ENCODE assay signal across 8 cellular contexts in the genomic region with DNA sequence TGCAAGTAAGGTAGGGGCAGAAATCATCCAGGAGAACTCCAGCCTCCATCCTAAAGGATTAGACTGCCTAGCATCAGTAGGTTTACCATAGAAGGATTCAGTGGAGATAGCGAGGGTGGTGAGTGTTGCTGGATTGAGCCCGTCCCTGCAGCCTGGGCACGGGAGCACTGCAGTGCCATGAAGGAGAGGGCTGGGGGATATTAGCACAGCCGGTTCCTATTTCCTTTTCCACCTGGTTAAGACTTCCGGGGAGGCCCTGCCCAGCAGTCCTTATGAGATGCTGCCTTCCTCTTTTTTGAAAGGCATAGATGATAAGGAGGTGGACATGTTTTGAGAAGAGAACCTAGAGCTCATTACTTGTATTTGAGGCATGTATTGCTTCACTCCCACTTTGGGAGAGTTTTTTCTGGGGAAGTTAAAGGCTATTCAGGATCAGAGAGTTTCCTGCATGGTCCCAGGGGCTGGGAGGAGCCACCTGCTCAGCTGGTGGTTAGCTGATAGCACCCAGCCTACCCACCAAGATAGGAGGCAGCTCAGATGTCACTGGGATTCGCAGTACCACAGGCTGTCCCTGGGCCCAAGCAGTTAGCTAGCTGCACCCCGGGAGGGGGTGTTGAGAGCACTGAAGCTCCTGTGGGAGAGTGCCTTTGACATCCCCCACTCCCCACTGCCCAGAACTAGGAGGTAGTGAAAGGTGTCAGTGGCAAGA. TPM values are rescaled to one million over a fixed set of nuclear protein-coding genes. Genes with fewer than 3 reads are reported as not detected.
A peak's percentile ranks its signal among the peaks of the same experiment; 100 is the strongest.
DNase-seq lines count a peak whose midpoint lies in the region; ATAC-seq, FAIRE-seq and TF ChIP-seq lines count a peak whose summit lies in the region.

No MANE protein-coding gene starts in this region.

- peak overlapping the region; percentile 70 for H3K4me2 ChIP-seq in astrocyte (ENCODE audit: low read length)

- H3K4me1 ChIP-seq in astrocyte (ENCODE audit: insufficient read depth, low read length) (peaks cover 86% of the 10 kb centered on the region), lung (ENCODE audit: control insufficient read depth in 2 of 2, insufficient read depth in 2 of 2, low read length in 2 of 2) (peaks cover 56 to 65% of the 10 kb centered on the region in 2 donors), upper lobe of right lung (peaks cover 100% of the 10 kb centered on the region)

- H3K27me3 ChIP-seq in astrocyte (ENCODE audit: insufficient read depth, low read length) = no peaks in the 10 kb centered on the region
- no peaks in the 10 kb centered on the region for H3K27me3 ChIP-seq in lung (ENCODE audit: control insufficient read depth, insufficient read depth)
- H3K27me3 ChIP-seq in upper lobe of right lung = no peaks in the 10 kb centered on the region

- H3K4me1 Mint-ChIP-seq in activated T-cell treated with anti-CD3 and anti-CD28 coated beads, Interleukin-2, amount 50 U/mL, for 4 hours (ENCODE audit: low read depth) = peaks cover 82% of the 10 kb centered on the region
- peaks cover 83% of the 10 kb centered on the region for H3K4me1 Mint-ChIP-seq in activated T-cell treated with anti-CD3 and anti-CD28 coated beads, Interleukin-2, amount 50 U/mL, for 24 hours (ENCODE audit: low read depth)
- peaks cover 90% of the 10 kb centered on the region for H3K4me1 Mint-ChIP-seq in astrocyte (ENCODE audit: low read depth, unreplicated experiment)

- no peak for FAIRE-seq in astrocyte (lab: Jason Lieb, UNC)

- peak overlapping the region; percentile 19 for H3K4me3 Mint-ChIP-seq in activated T-cell treated with anti-CD3 and anti-CD28 coated beads, Interleukin-2, amount 50 U/mL, for 4 hours
- no peak overlapping the region for H3K4me3 Mint-ChIP-seq in activated T-cell treated with anti-CD3 and anti-CD28 coated beads, Interleukin-2, amount 50 U/mL, for 24 hours
- H3K4me3 Mint-ChIP-seq in astrocyte (ENCODE audit: unreplicated experiment) = peak overlapping the region; percentile 34

- peaks cover 6% of the 10 kb centered on the region for H3K36me3 Mint-ChIP-seq in activated T-cell treated with anti-CD3 and anti-CD28 coated beads, Interleukin-2, amount 50 U/mL, for 4 hours (ENCODE audit: insufficient read depth)
- peaks cover 55% of the 10 kb centered on the region for H3K36me3 Mint-ChIP-seq in activated T-cell treated with anti-CD3 and anti-CD28 coated beads, Interleukin-2, amount 50 U/mL, for 24 hours (ENCODE audit: low read depth)
- H3K36me3 Mint-ChIP-seq in astrocyte (ENCODE audit: low read depth, unreplicated experiment) = peaks cover 12% of the 10 kb centered on the region

- H3K27ac Mint-ChIP-seq in activated T-cell treated with anti-CD3 and anti-CD28 coated beads, Interleukin-2, amount 50 U/mL, for 24 hours = no peak overlapping the region
- peak overlapping the region; percentile 99 for H3K27ac Mint-ChIP-seq in astrocyte (ENCODE audit: unreplicated experiment)

- no peak for DNase-seq in activated T-cell treated with anti-CD3 and anti-CD28 coated beads, Interleukin-2, amount 50 U/mL, for 4 hours
- no peak for DNase-seq in activated T-cell treated with anti-CD3 and anti-CD28 coated beads, Interleukin-2, amount 50 U/mL, for 24 hours
- no peak for DNase-seq in astrocyte (ENCODE audit: low read depth)
- DNase-seq in lung (ENCODE audit: low spot score) = no peak
- no peak for DNase-seq in upper lobe of right lung
- no peak for DNase-seq in activated CD4-positive, alpha-beta T cell treated with anti-CD3 and anti-CD28 coated beads for 4 hours
- no peak for DNase-seq in RPMI8226

- WGBS in lung, 2 donors = 28% methylated on average over 7 of the region's 7 CpGs

- H3K9me3 Mint-ChIP-seq in activated T-cell treated with anti-CD3 and anti-CD28 coated beads, Interleukin-2, amount 50 U/mL, for 4 hours = no peaks in the 10 kb centered on the region
- no peaks in the 10 kb centered on the region for H3K9me3 Mint-ChIP-seq in activated T-cell treated with anti-CD3 and anti-CD28 coated beads, Interleukin-2, amount 50 U/mL, for 24 hours
- no peaks in the 10 kb centered on the region for H3K9me3 Mint-ChIP-seq in astrocyte (ENCODE audit: unreplicated experiment)

- peak overlapping the region; percentile 86 for H3K27ac ChIP-seq in astrocyte (ENCODE audit: low read depth, low read length)
- peak overlapping the region; percentile 94 to 95 for H3K27ac ChIP-seq in lung (ENCODE audit: low read depth in 1 of 2, low read length in 1 of 2)
- H3K27ac ChIP-seq in upper lobe of right lung = peak overlapping the region; percentile 90

- TF ChIP-seq CTCF in astrocyte (IDR thresholded peaks at IDR 0.05; ENCODE audit: insufficient read depth, low read depth, low read length) (no peak), lung (IDR thresholded peaks at IDR 0.05; ENCODE audit: control extremely low read depth, extremely low read depth) (no peak), upper lobe of right lung (IDR thresholded peaks at IDR 0.05) (no peak)

- intact Hi-C loops in upper lobe of right lung (cut with DNase I) = no loop called here

- no peak for ATAC-seq in activated T-cell treated with anti-CD3 and anti-CD28 coated beads, Interleukin-2, amount 50 U/mL, for 4 hours
- no peak for ATAC-seq in lung (ENCODE audit: insufficient read depth, low FRiP score)
- no peak for ATAC-seq in upper lobe of right lung
- ATAC-seq in GM21737 (IDR thresholded peaks at IDR 0.05; ENCODE audit: unreplicated experiment) = no peak

- H2AFZ ChIP-seq in astrocyte (ENCODE audit: low read depth, low read length) = no peak overlapping the region

- peaks cover 78% of the 10 kb centered on the region for H4K20me1 ChIP-seq in astrocyte (ENCODE audit: insufficient read depth, low read length)

- no peaks in the 10 kb centered on the region for H3K9me3 ChIP-seq in astrocyte (ENCODE audit: insufficient read depth, low read depth, low read length)
- H3K9me3 ChIP-seq in lung (ENCODE audit: control insufficient read depth in 2 of 2, insufficient read depth in 1 of 2, low read length in 1 of 2) = no peaks in the 10 kb centered on the region
- no peaks in the 10 kb centered on the region for H3K9me3 ChIP-seq in upper lobe of right lung

- H3K36me3 ChIP-seq in astrocyte (ENCODE audit: insufficient read depth, low read length) (peaks cover 3% of the 10 kb centered on the region), lung (ENCODE audit: control insufficient read depth in 2 of 2, insufficient read depth in 2 of 2, low read length in 2 of 2) (peaks cover 0 to 2% of the 10 kb centered on the region in 2 donors), upper lobe of right lung (peaks cover 10% of the 10 kb centered on the region)

- no peaks in the 10 kb centered on the region for H3K27me3 Mint-ChIP-seq in activated T-cell treated with anti-CD3 and anti-CD28 coated beads, Interleukin-2, amount 50 U/mL, for 4 hours (ENCODE audit: low read depth)
- no peaks in the 10 kb centered on the region for H3K27me3 Mint-ChIP-seq in activated T-cell treated with anti-CD3 and anti-CD28 coated beads, Interleukin-2, amount 50 U/mL, for 24 hours
- no peaks in the 10 kb centered on the region for H3K27me3 Mint-ChIP-seq in astrocyte (ENCODE audit: low read depth, unreplicated experiment)

- peak overlapping the region; percentile 77 for H3K9ac ChIP-seq in astrocyte (ENCODE audit: low read length)

- H3K79me2 ChIP-seq in astrocyte (ENCODE audit: insufficient read depth, low read length) = peaks cover 98% of the 10 kb centered on the region

- H3K4me3 ChIP-seq in astrocyte (ENCODE audit: insufficient read depth, low read depth, low read length) (no peak overlapping the region), lung (no peak overlapping the region), upper lobe of right lung (no peak overlapping the region)

RNA-seq across cellular contexts. Expression of a gene that starts 17.2 kb away (rescaled TPM):
- total RNA-seq in activated T-cell treated with anti-CD3 and anti-CD28 coated beads, Interleukin-2, amount 50 U/mL, for 4 hours = 100 to 1,000 TPM; 215 to 233 (median 230) TPM
- total RNA-seq in astrocyte = 805 and 879 TPM in 2 replicates
- total RNA-seq in lung = 100 to 1,000 TPM; 339 to 552 TPM
- 100 to 1,000 TPM; 229 to 394 TPM for polyA plus RNA-seq in lung
- total RNA-seq in upper lobe of right lung = 565 TPM

RNA-seq across cellular contexts. Expression of a gene that starts 45.7 kb away (rescaled TPM):
- total RNA-seq in activated T-cell treated with anti-CD3 and anti-CD28 coated beads, Interleukin-2, amount 50 U/mL, for 4 hours = 100 to 1,000 TPM; 370 to 409 (median 401) TPM
- total RNA-seq in astrocyte = 222 and 229 TPM in 2 replicates
- total RNA-seq in lung = 100 to 1,000 TPM; 142 to 243 TPM
- 100 to 1,000 TPM; 266 to 344 TPM for polyA plus RNA-seq in lung
- 215 TPM for total RNA-seq in upper lobe of right lung

RNA-seq across cellular contexts. Expression of a gene that starts 46.9 kb away (rescaled TPM):
- 100 to 1,000 TPM; 109 to 130 (median 126) TPM for total RNA-seq in activated T-cell treated with anti-CD3 and anti-CD28 coated beads, Interleukin-2, amount 50 U/mL, for 4 hours
- total RNA-seq in astrocyte (0.87 and 1.7 TPM in 2 replicates), lung (1 to 10 TPM; 4.0 to 9.8 TPM), upper lobe of right lung (12.1 TPM)
- polyA plus RNA-seq in lung = 10 to 100 TPM in 1 of 2 donors, 1 to 10 TPM in 1; 7.0 to 13.1 TPM
